ENCODE assay signal across 1 cellular context in genomic region chr5:156272139-156272538, GRCh38.
TF ChIP-seq lines count a peak whose summit lies in the region.

No MANE protein-coding gene starts in this region.

TF ChIP-seq in HepG2, 621 proteins besides CTCF, POLR2A, EP300 and RAD21 (continued from another document):
- no peak for TF ChIP-seq NCOR1 (IDR thresholded peaks at IDR 0.05; ENCODE audit: borderline replicate concordance, low read length)
- TF ChIP-seq ZFP41 (CRISPR knock-in tag; IDR thresholded peaks at IDR 0.05; ENCODE audit: borderline replicate concordance), result no peak
- TF ChIP-seq ZSCAN30 (CRISPR knock-in tag; IDR thresholded peaks at IDR 0.05), result no peak
- no peak for TF ChIP-seq ZNF10 (CRISPR knock-in tag; IDR thresholded peaks at IDR 0.05; ENCODE audit: borderline replicate concordance, low read depth)
- TF ChIP-seq ATF7 (IDR thresholded peaks at IDR 0.05), result peak; percentile 97
- TF ChIP-seq ATF7 (CRISPR knock-in tag; IDR thresholded peaks at IDR 0.05), result no peak
- TF ChIP-seq CREB1 (IDR thresholded peaks at IDR 0.05), result peak; percentile 46; the same call in 1 of the 2 replicates
- no peak for TF ChIP-seq CREB1 (CRISPR knock-in tag; IDR thresholded peaks at IDR 0.05)
- TF ChIP-seq SP5 (CRISPR knock-in tag; IDR thresholded peaks at IDR 0.05; ENCODE audit: borderline replicate concordance, low read depth), result no peak
- no peak for TF ChIP-seq SYNCRIP (IDR thresholded peaks at IDR 0.05; ENCODE audit: insufficient read depth, low read depth, low read length)
